Comparison of ENCODE assay signal across 1 cellular context in the genomic region with DNA sequence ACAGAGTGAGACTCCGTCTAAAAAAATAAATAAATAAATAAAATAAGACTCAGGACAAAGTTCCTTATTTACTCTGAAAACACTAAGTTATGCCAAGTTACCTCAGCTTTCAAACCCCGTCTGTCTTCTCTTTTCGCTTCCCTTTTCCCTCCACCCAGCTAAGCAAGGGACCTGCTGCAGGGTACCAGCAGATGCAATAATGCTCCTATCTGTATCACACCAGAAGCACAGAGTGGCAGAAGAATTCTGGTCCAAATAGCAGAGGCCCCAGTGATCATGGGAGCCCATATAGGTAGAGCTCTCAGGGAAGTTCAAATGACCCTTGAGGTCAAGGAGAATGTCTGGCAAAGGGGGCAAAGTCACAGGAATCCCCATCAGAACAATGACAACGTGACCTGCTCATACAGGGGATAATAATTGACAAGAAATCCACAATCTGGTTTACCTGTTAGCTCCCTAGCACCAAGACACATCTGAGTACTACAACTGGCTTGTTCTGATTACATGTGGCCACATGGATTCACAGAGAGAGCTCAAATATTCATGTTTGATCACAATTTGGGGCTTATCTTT.
TF ChIP-seq lines count a peak whose summit lies in the region.

No MANE protein-coding gene starts in this region.

TF ChIP-seq in HepG2, 621 proteins besides CTCF, POLR2A, EP300 and RAD21 (continued from another document):
- TF ChIP-seq ZMYM4 (CRISPR knock-in tag; IDR thresholded peaks at IDR 0.05) (peak; percentile 55), ESRRA (CRISPR knock-in tag; IDR thresholded peaks at IDR 0.05; ENCODE audit: low read depth) (peak; percentile 80), ATF5 (CRISPR knock-in tag; IDR thresholded peaks at IDR 0.05; ENCODE audit: low read depth) (no peak), NPAS2 (CRISPR knock-in tag; IDR thresholded peaks at IDR 0.05; ENCODE audit: borderline replicate concordance) (no peak), NR2F6 (IDR thresholded peaks at IDR 0.05) (peak; percentile 79), NR2F6 (CRISPR knock-in tag; IDR thresholded peaks at IDR 0.05) (peak; percentile 81), HDAC1 (CRISPR knock-in tag; IDR thresholded peaks at IDR 0.05) (0 out of 2 replicates have a peak, but pooled peaks have one; percentile 16), ZNF383 (CRISPR knock-in tag; IDR thresholded peaks at IDR 0.05; ENCODE audit: borderline replicate concordance) (no peak), FOXA1 (IDR thresholded peaks at IDR 0.05) (no peak), FOXA1 (CRISPR knock-in tag; IDR thresholded peaks at IDR 0.05) (no peak), SMARCE1 (IDR thresholded peaks at IDR 0.05; ENCODE audit: borderline replicate concordance) (no peak), NR2F1 (CRISPR knock-in tag; IDR thresholded peaks at IDR 0.05) (peak in 1 of 2 experiments; percentile 19; a peak in 1 of 4 replicates), NFATC3 (CRISPR knock-in tag; IDR thresholded peaks at IDR 0.05) (no peak), ZNF766 (CRISPR knock-in tag; IDR thresholded peaks at IDR 0.05; ENCODE audit: borderline replicate concordance) (no peak), GABPB1 (CRISPR knock-in tag; IDR thresholded peaks at IDR 0.05) (no peak), TMF1 (CRISPR knock-in tag; IDR thresholded peaks at IDR 0.05; ENCODE audit: low read depth) (no peak), HNF1A (IDR thresholded peaks at IDR 0.05; ENCODE audit: low read depth) (no peak), HNF1A (CRISPR knock-in tag; IDR thresholded peaks at IDR 0.05; ENCODE audit: borderline replicate concordance) (no peak), ZNF549 (CRISPR knock-in tag; IDR thresholded peaks at IDR 0.05) (no peak), PHF21A (CRISPR knock-in tag; IDR thresholded peaks at IDR 0.05) (peak; percentile 46), ELF1 (CRISPR knock-in tag; IDR thresholded peaks at IDR 0.05) (no peak), HDAC2 (CRISPR knock-in tag; IDR thresholded peaks at IDR 0.05) (no peak), NFYC (CRISPR knock-in tag; IDR thresholded peaks at IDR 0.05) (no peak), GATAD2A (CRISPR knock-in tag; IDR thresholded peaks at IDR 0.05) (peak; percentile 65), PAF1 (CRISPR knock-in tag; IDR thresholded peaks at IDR 0.05) (no peak), HNF4A (CRISPR knock-in tag; IDR thresholded peaks at IDR 0.05) (peak; percentile 70), NR2F2 (IDR thresholded peaks at IDR 0.05; ENCODE audit: borderline replicate concordance, low read depth) (0 out of 2 replicates have a peak, but pooled peaks have one; percentile 43), HOXA3 (CRISPR knock-in tag; IDR thresholded peaks at IDR 0.05) (no peak), CREM (IDR thresholded peaks at IDR 0.05) (0 out of 2 replicates have a peak, but pooled peaks have one; percentile 13), CREM (CRISPR knock-in tag; IDR thresholded peaks at IDR 0.05) (no peak), WIZ (CRISPR knock-in tag; IDR thresholded peaks at IDR 0.05) (no peak), GTF2F1 (IDR thresholded peaks at IDR 0.05; ENCODE audit: low read length) (no peak), ISL2 (CRISPR knock-in tag; IDR thresholded peaks at IDR 0.05) (0 out of 2 replicates have a peak, but pooled peaks have one; percentile 30), SOX6 (IDR thresholded peaks at IDR 0.05) (no peak), SOX6 (CRISPR knock-in tag; IDR thresholded peaks at IDR 0.05) (peak; percentile 81)
- TF ChIP-seq, protein P1, sequence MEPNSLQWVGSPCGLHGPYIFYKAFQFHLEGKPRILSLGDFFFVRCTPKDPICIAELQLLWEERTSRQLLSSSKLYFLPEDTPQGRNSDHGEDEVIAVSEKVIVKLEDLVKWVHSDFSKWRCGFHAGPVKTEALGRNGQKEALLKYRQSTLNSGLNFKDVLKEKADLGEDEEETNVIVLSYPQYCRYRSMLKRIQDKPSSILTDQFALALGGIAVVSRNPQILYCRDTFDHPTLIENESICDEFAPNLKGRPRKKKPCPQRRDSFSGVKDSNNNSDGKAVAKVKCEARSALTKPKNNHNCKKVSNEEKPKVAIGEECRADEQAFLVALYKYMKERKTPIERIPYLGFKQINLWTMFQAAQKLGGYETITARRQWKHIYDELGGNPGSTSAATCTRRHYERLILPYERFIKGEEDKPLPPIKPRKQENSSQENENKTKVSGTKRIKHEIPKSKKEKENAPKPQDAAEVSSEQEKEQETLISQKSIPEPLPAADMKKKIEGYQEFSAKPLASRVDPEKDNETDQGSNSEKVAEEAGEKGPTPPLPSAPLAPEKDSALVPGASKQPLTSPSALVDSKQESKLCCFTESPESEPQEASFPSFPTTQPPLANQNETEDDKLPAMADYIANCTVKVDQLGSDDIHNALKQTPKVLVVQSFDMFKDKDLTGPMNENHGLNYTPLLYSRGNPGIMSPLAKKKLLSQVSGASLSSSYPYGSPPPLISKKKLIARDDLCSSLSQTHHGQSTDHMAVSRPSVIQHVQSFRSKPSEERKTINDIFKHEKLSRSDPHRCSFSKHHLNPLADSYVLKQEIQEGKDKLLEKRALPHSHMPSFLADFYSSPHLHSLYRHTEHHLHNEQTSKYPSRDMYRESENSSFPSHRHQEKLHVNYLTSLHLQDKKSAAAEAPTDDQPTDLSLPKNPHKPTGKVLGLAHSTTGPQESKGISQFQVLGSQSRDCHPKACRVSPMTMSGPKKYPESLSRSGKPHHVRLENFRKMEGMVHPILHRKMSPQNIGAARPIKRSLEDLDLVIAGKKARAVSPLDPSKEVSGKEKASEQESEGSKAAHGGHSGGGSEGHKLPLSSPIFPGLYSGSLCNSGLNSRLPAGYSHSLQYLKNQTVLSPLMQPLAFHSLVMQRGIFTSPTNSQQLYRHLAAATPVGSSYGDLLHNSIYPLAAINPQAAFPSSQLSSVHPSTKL (CRISPR knock-in tag; IDR thresholded peaks at IDR 0.05): peak; percentile 48; the same call in 1 of the 2 replicates
- TF ChIP-seq, protein P2, sequence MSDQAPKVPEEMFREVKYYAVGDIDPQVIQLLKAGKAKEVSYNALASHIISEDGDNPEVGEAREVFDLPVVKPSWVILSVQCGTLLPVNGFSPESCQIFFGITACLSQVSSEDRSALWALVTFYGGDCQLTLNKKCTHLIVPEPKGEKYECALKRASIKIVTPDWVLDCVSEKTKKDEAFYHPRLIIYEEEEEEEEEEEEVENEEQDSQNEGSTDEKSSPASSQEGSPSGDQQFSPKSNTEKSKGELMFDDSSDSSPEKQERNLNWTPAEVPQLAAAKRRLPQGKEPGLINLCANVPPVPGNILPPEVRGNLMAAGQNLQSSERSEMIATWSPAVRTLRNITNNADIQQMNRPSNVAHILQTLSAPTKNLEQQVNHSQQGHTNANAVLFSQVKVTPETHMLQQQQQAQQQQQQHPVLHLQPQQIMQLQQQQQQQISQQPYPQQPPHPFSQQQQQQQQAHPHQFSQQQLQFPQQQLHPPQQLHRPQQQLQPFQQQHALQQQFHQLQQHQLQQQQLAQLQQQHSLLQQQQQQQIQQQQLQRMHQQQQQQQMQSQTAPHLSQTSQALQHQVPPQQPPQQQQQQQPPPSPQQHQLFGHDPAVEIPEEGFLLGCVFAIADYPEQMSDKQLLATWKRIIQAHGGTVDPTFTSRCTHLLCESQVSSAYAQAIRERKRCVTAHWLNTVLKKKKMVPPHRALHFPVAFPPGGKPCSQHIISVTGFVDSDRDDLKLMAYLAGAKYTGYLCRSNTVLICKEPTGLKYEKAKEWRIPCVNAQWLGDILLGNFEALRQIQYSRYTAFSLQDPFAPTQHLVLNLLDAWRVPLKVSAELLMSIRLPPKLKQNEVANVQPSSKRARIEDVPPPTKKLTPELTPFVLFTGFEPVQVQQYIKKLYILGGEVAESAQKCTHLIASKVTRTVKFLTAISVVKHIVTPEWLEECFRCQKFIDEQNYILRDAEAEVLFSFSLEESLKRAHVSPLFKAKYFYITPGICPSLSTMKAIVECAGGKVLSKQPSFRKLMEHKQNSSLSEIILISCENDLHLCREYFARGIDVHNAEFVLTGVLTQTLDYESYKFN (CRISPR knock-in tag; conservative IDR thresholded peaks at IDR 0.05): peak; percentile 27; the same call in 1 of the 2 replicates
